8 cellular contexts compared by ENCODE assay signal in genomic region chr7:105268056-105268455, GRCh38.
DNase-seq lines count a peak whose midpoint lies in the region; ATAC-seq, FAIRE-seq and TF ChIP-seq lines count a peak whose summit lies in the region.

No MANE protein-coding gene starts in this region.

- H3K27me3 ChIP-seq in liver (ENCODE audit: control insufficient read depth in 4 of 4, insufficient read depth in 4 of 4, low read length in 3 of 4) (no peaks in the 10 kb centered on the region), HepG2 (ENCODE audit: control insufficient read depth in 1 of 2, insufficient read depth in 2 of 2, low read length in 2 of 2) (no peaks in the 10 kb centered on the region), Panc1 (ENCODE audit: control insufficient read depth, insufficient read depth, low read length) (no peaks in the 10 kb centered on the region), osteoblast (ENCODE audit: insufficient read depth, low read length) (no peaks in the 10 kb centered on the region)

- H2AFZ ChIP-seq in HepG2 (ENCODE audit: low read length) (no peak overlapping the region), osteoblast (ENCODE audit: low read length) (no peak overlapping the region)

- H3K27ac ChIP-seq in liver (ENCODE audit: low read depth in 1 of 2, low read length in 2 of 2) (peak overlapping the region in 1 of 2 donors; percentile 53), HepG2 (ENCODE audit: extremely low read length, insufficient read depth, low read length) (no peak overlapping the region), Panc1 (ENCODE audit: low read length) (peak overlapping the region; percentile 89), osteoblast (ENCODE audit: low read depth, low read length) (peak overlapping the region; percentile 70)

- H4K20me1 ChIP-seq in HepG2 (ENCODE audit: insufficient read depth, low read length) (no peaks in the 10 kb centered on the region), osteoblast (ENCODE audit: insufficient read depth, low read length) (peaks cover 18% of the 10 kb centered on the region)

- WGBS in liver: 63% methylated on average over 1 of the region's 1 CpG
- WGBS in HepG2 (ENCODE audit: low lambda C conversion rate): 93% methylated on average over 1 of the region's 1 CpG

- H3K4me3 ChIP-seq in liver (ENCODE audit: low read depth in 1 of 3, low read length in 3 of 3) (peak overlapping the region in 2 of 3 donors; percentile 48 to 54), HepG2 (replicated peaks in 1 of 3; ENCODE audit: insufficient read depth in 1 of 3, low read depth in 2 of 3, low read length in 3 of 3) (no peak overlapping the region), Panc1 (ENCODE audit: low read depth in 2 of 2, low read length in 2 of 2) (peak overlapping the region; percentile 44 to 58), osteoblast (ENCODE audit: insufficient read depth, low read length) (peak overlapping the region; percentile 61)

- no peak for ATAC-seq in HepG2
- no peak for ATAC-seq in Panc1
- ATAC-seq in effector memory CD8-positive, alpha-beta T cell (replicated peaks): peak; percentile 52
- ATAC-seq in GM18870 (IDR thresholded peaks at IDR 0.05; ENCODE audit: unreplicated experiment): no peak

- H3K4me1 Mint-ChIP-seq in effector memory CD8-positive, alpha-beta T cell (ENCODE audit: low read depth in 2 of 2): peaks cover 44 to 69% of the 10 kb centered on the region in 2 donors

- intact Hi-C loops in HepG2 (cut with micrococcal nuclease; ENCODE audit: unreplicated experiment) (no loop called here), Panc1 (cut with micrococcal nuclease; ENCODE audit: unreplicated experiment) (no loop called here), posterior vena cava (cut with DNase I) (no loop called here)

- H3K4me1 ChIP-seq in liver (ENCODE audit: control insufficient read depth in 4 of 4, insufficient read depth in 4 of 4, low read length in 3 of 4): peaks cover 6 to 28% (median 14%) of the 10 kb centered on the region in 4 donors
- H3K4me1 ChIP-seq in HepG2 (ENCODE audit: insufficient read depth, low read length): peaks cover 13% of the 10 kb centered on the region; the same call in 1 of the 2 replicates
- H3K4me1 ChIP-seq in Panc1 (ENCODE audit: control insufficient read depth, insufficient read depth, low read length): peaks cover 22% of the 10 kb centered on the region
- H3K4me1 ChIP-seq in osteoblast (ENCODE audit: insufficient read depth, low read length): peaks cover 24% of the 10 kb centered on the region

- no peak for TF ChIP-seq POLR2A in HepG2 (IDR thresholded peaks at IDR 0.05; ENCODE audit: insufficient read depth in 1 of 2, low read depth in 2 of 2, low read length in 2 of 2)

- H3K36me3 ChIP-seq in liver (ENCODE audit: control insufficient read depth in 4 of 4, insufficient read depth in 3 of 4, low read depth in 1 of 4, low read length in 3 of 4): no peaks in the 10 kb centered on the region
- H3K36me3 ChIP-seq in HepG2 (replicated peaks in 1 of 2; ENCODE audit: control insufficient read depth in 1 of 2, insufficient read depth in 2 of 2, low read length in 2 of 2): no peaks in the 10 kb centered on the region
- H3K36me3 ChIP-seq in Panc1 (ENCODE audit: control insufficient read depth, insufficient read depth, low read length): no peaks in the 10 kb centered on the region
- no peaks in the 10 kb centered on the region for H3K36me3 ChIP-seq in osteoblast (ENCODE audit: insufficient read depth, low read length)

- TF ChIP-seq RAD21 in liver (IDR thresholded peaks at IDR 0.05): no peak
- TF ChIP-seq RAD21 in HepG2 (CRISPR knock-in tag; IDR thresholded peaks at IDR 0.05): no peak

- no peaks in the 10 kb centered on the region for H3K27me3 Mint-ChIP-seq in effector memory CD8-positive, alpha-beta T cell

- DNase-seq in HepG2 (ENCODE audit: low spot score) (no peak), Panc1 (ENCODE audit: low read depth, low spot score) (peak; percentile 27), osteoblast (ENCODE audit: insufficient read length, low spot score, missing footprints) (no peak), SIG-M5 (lab: John Stamatoyannopoulos, UW) (no peak), posterior vena cava (ENCODE audit: low spot score) (no peak)
- DNase-seq in effector memory CD8-positive, alpha-beta T cell: no peak

- H3K9me3 ChIP-seq in liver (ENCODE audit: control insufficient read depth in 4 of 4, low read length in 3 of 4) (no peaks in the 10 kb centered on the region), HepG2 (ENCODE audit: low read length) (no peaks in the 10 kb centered on the region), Panc1 (ENCODE audit: control insufficient read depth, insufficient read depth, low read depth, low read length) (no peaks in the 10 kb centered on the region), osteoblast (ENCODE audit: low read depth, low read length) (no peaks in the 10 kb centered on the region)

- no peak for FAIRE-seq in HepG2 (lab: Jason Lieb, UNC)

- no peak for TF ChIP-seq CTCF in liver (IDR thresholded peaks at IDR 0.05; ENCODE audit: low read depth, low read length, missing input control)
- no peak for TF ChIP-seq CTCF in HepG2 (CRISPR knock-in tag; IDR thresholded peaks at IDR 0.05)
- TF ChIP-seq CTCF in Panc1 (IDR thresholded peaks at IDR 0.05): no peak
- TF ChIP-seq CTCF in osteoblast (IDR thresholded peaks at IDR 0.05; ENCODE audit: extremely low read depth, low read depth, low read length): no peak

- peak overlapping the region; percentile 77 to 85 for H3K4me3 Mint-ChIP-seq in effector memory CD8-positive, alpha-beta T cell

- H3K27ac Mint-ChIP-seq in effector memory CD8-positive, alpha-beta T cell: peak overlapping the region; percentile 73 to 82

- BruUV-seq in HepG2 (replicated peaks; lab: Mats Ljungman, UMichigan): no TSS peak
- no TSS peak for BruUV-seq in Panc1 (replicated peaks; lab: Mats Ljungman, UMichigan)

- peaks cover 5% of the 10 kb centered on the region for H3K79me2 ChIP-seq in HepG2 (ENCODE audit: insufficient read depth, low read length)
- H3K79me2 ChIP-seq in osteoblast (ENCODE audit: insufficient read depth, low read length): peaks cover 86% of the 10 kb centered on the region

- H3K9ac ChIP-seq in liver (ENCODE audit: low read depth in 1 of 2, low read length in 2 of 2): peak overlapping the region; percentile 28 to 75
- no peak overlapping the region for H3K9ac ChIP-seq in HepG2 (ENCODE audit: insufficient read depth, low read depth, low read length)

- H3K4me2 ChIP-seq in HepG2 (ENCODE audit: low read depth, low read length) (no peak overlapping the region), osteoblast (ENCODE audit: insufficient read depth, low read length) (peak overlapping the region; percentile 84)

- POLR2A ChIA-PET in HepG2 (lab: Yijun Ruan, JAX): no interaction called here
- POLR2A ChIA-PET in Panc1 (lab: Charles Lee): interaction anchor here (0.6 kb wide), 3 partner anchors 16 to 48 kb away, joined by 3 to 9 read pairs (median 4); no protein-coding TSS in a partner anchor

- no peaks in the 10 kb centered on the region for H3K9me3 Mint-ChIP-seq in effector memory CD8-positive, alpha-beta T cell

- no peaks in the 10 kb centered on the region for H3K36me3 Mint-ChIP-seq in effector memory CD8-positive, alpha-beta T cell (ENCODE audit: insufficient read depth)

- TF ChIP-seq EP300 in HepG2 (IDR thresholded peaks at IDR 0.05; ENCODE audit: low read depth in 2 of 2, low read length in 2 of 2): no peak
- no peak for TF ChIP-seq EP300 in HepG2 (CRISPR knock-in tag; IDR thresholded peaks at IDR 0.05; ENCODE audit: borderline replicate concordance)

- CTCF ChIA-PET in HepG2 (lab: Yijun Ruan, JAX; ENCODE audit: low intra/inter-chr PET ratio, low total read pairs): no interaction called here
- CTCF ChIA-PET in Panc1 (lab: Charles Lee): no interaction called here

- in situ Hi-C loops in HepG2 (cut with HindIII; ENCODE audit: extremely low pct_ligation_motif_present, low pct_unique_long_range_greater_than_20kb) (no loop called here), Panc1 (cut with HindIII; ENCODE audit: low pct_unique_long_range_greater_than_20kb, low sequenced_read_pairs) (no loop called here)

TF ChIP-seq in liver, 16 proteins besides CTCF, POLR2A, EP300 and RAD21 (continues in another document):
- TF ChIP-seq FOXA2 (IDR thresholded peaks at IDR 0.05) (no peak), JUND (IDR thresholded peaks at IDR 0.05) (no peak), EGR1 (IDR thresholded peaks at IDR 0.05; ENCODE audit: low read depth in 2 of 2) (no peak), NR2F2 (IDR thresholded peaks at IDR 0.05) (no peak), YY1 (IDR thresholded peaks at IDR 0.05) (no peak)
- TF ChIP-seq, protein P1, sequence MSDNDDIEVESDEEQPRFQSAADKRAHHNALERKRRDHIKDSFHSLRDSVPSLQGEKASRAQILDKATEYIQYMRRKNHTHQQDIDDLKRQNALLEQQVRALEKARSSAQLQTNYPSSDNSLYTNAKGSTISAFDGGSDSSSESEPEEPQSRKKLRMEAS (IDR thresholded peaks at IDR 0.05): no peak

TF ChIP-seq in HepG2, 621 proteins besides CTCF, POLR2A, EP300 and RAD21:
- TF ChIP-seq BCL6 (CRISPR knock-in tag; IDR thresholded peaks at IDR 0.05) (no peak), SALL2 (CRISPR knock-in tag; IDR thresholded peaks at IDR 0.05) (no peak), ZNF263 (CRISPR knock-in tag; IDR thresholded peaks at IDR 0.05) (no peak), SRF (IDR thresholded peaks at IDR 0.05; ENCODE audit: low read depth, low read length) (no peak), SOX13 (IDR thresholded peaks at IDR 0.05) (no peak), SOX13 (CRISPR knock-in tag; conservative IDR thresholded peaks at IDR 0.05 in 1 of 2, IDR thresholded peaks at IDR 0.05 in 1 of 2) (no peak), BORCS8-MEF2B (CRISPR knock-in tag; IDR thresholded peaks at IDR 0.05) (no peak), GATA4 (IDR thresholded peaks at IDR 0.05; ENCODE audit: borderline replicate concordance, low read depth) (no peak), MLX (CRISPR knock-in tag; IDR thresholded peaks at IDR 0.05) (no peak), SRSF9 (IDR thresholded peaks at IDR 0.05; ENCODE audit: borderline replicate concordance, insufficient read depth, low read depth, low read length, poor library complexity, severe bottlenecking) (no peak), ZNF605 (CRISPR knock-in tag; IDR thresholded peaks at IDR 0.05) (no peak)

Comparison
In these comparisons a context has a peak if more than half of its experiments do, and no peak if none do; other contexts are left out.
1. H3K4me3 ChIP-seq: peak in liver (2 of 3), Panc1 (2 of 2) and osteoblast (single experiment); none in HepG2 (0 of 3).